Comparison of ENCODE assay signal across 8 cellular contexts in the genomic region with DNA sequence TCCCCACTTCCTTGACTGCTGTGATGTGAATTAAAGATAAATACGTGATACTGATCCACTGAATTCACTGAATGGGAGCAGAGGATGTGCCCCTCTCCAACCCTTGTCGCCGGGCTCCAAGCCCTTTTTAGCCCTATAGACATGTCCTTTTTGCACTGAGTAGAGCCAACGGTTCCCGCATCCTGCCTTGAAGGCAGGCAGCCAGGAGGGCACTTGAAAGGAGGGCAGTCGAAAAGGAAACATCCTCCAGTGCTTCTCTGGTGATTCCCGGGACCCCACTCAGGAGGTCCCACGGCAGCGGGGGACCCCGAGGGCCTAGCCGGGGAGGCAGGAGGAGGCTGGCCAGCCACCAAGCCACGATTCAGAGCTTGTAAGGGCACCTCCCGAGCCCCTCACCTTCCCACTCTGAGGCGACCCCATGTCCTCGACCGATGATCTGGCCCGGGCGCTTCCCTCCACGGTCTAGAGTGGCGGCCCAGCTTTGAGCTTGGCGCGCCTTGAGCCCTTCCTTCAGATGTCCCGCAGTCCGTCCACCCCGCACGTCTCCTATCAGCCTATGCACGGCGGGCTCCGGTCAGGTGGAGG. TPM values are rescaled to one million over a fixed set of nuclear protein-coding genes. Genes with fewer than 3 reads are reported as not detected.
A peak's percentile ranks its signal among the peaks of the same experiment; 100 is the strongest.
DNase-seq lines count a peak whose midpoint lies in the region; ATAC-seq and TF ChIP-seq lines count a peak whose summit lies in the region.

No MANE protein-coding gene starts in this region.

- H3K36me3 Mint-ChIP-seq in activated naive CD4-positive, alpha-beta T cell treated with anti-CD3 and anti-CD28 coated beads, Interleukin-2, amount 50 U/mL, for 72 hours = peaks cover 31 to 38% of the 10 kb centered on the region in 2 donors

- intact Hi-C loops in sigmoid colon (cut with DNase I) = loop anchor here (2.0 to 10.0 kb wide), 4 partner anchors 117 to 1059 kb away; a partner anchor contains a TSS

- H3K4me3 ChIP-seq in right atrium auricular region = peak overlapping the region; percentile 83 to 95
- H3K4me3 ChIP-seq in sigmoid colon = peak overlapping the region; percentile 59 to 91 (median 83)

- ATAC-seq in GM18517 (IDR thresholded peaks at IDR 0.05; ENCODE audit: unreplicated experiment) = peak; percentile 12
- peak; percentile 7 for ATAC-seq in HG03520 (IDR thresholded peaks at IDR 0.05; ENCODE audit: unreplicated experiment)
- ATAC-seq in activated naive CD4-positive, alpha-beta T cell treated with anti-CD3 and anti-CD28 coated beads, Interleukin-2, amount 50 U/mL, for 72 hours = peak; percentile 4 to 13
- ATAC-seq in HG03095 (IDR thresholded peaks at IDR 0.05; ENCODE audit: unreplicated experiment) = no peak

- DNase-seq in AG20443 (ENCODE audit: low spot score) (peak; percentile 54), right atrium auricular region (ENCODE audit: low spot score) (no peak), sigmoid colon (peak; percentile 73), NCI-H2029 (lab: John Stamatoyannopoulos, UW) (no peak)
- peak in 1 of 2 donors; percentile 64 for DNase-seq in activated naive CD4-positive, alpha-beta T cell treated with anti-CD3 and anti-CD28 coated beads, Interleukin-2, amount 50 U/mL, for 72 hours (ENCODE audit: low spot score in 2 of 2)

- 0 to 1% methylated on average over 29 of the region's 29 CpGs for WGBS in sigmoid colon, 2 donors

- H3K27me3 ChIP-seq in right atrium auricular region (no peaks in the 10 kb centered on the region), sigmoid colon (no peaks in the 10 kb centered on the region)

- H3K9me3 Mint-ChIP-seq in activated naive CD4-positive, alpha-beta T cell treated with anti-CD3 and anti-CD28 coated beads, Interleukin-2, amount 50 U/mL, for 72 hours = no peaks in the 10 kb centered on the region

- H3K36me3 ChIP-seq in right atrium auricular region = peaks cover 16% of the 10 kb centered on the region
- peaks cover 0 to 20% (median 8%) of the 10 kb centered on the region in 4 donors for H3K36me3 ChIP-seq in sigmoid colon

- no peak for TF ChIP-seq EP300 in sigmoid colon (IDR thresholded peaks at IDR 0.05)

- H3K27ac ChIP-seq in right atrium auricular region (peak overlapping the region; percentile 94 to 96), sigmoid colon (peak overlapping the region; percentile 84 to 96 (median 92))

- H3K27ac Mint-ChIP-seq in activated naive CD4-positive, alpha-beta T cell treated with anti-CD3 and anti-CD28 coated beads, Interleukin-2, amount 50 U/mL, for 72 hours = peak overlapping the region; percentile 99

- no peak for TF ChIP-seq POLR2A in sigmoid colon (IDR thresholded peaks at IDR 0.05)

- peaks cover 0 to 47% of the 10 kb centered on the region in 2 donors for H3K4me1 ChIP-seq in right atrium auricular region
- H3K4me1 ChIP-seq in sigmoid colon = peaks cover 0 to 39% (median 35%) of the 10 kb centered on the region in 4 donors

- no peak for TF ChIP-seq CTCF in right atrium auricular region (IDR thresholded peaks at IDR 0.05)
- TF ChIP-seq CTCF in sigmoid colon (IDR thresholded peaks at IDR 0.05) = no peak

- H3K9me3 ChIP-seq in right atrium auricular region = no peaks in the 10 kb centered on the region
- no peaks in the 10 kb centered on the region for H3K9me3 ChIP-seq in sigmoid colon

RNA-seq across cellular contexts. Expression of a gene that starts 0.9 kb away (rescaled TPM):
- 100 to 1,000 TPM in 1 of 2 donors, 10 to 100 TPM in 1; 93.6 to 109 TPM for total RNA-seq in activated naive CD4-positive, alpha-beta T cell treated with anti-CD3 and anti-CD28 coated beads, Interleukin-2, amount 50 U/mL, for 72 hours
- total RNA-seq in right atrium auricular region (10 to 100 TPM; 41.7 to 46.9 TPM), sigmoid colon (10 to 100 TPM; 12.2 to 26.2 (median 20.5) TPM)
- 100 to 1,000 TPM in 1 of 3 donors, 10 to 100 TPM in 2; 16.8 to 138 (median 28.2) TPM for polyA plus RNA-seq in sigmoid colon

RNA-seq across cellular contexts. Expression of a gene that starts 6.8 kb away (rescaled TPM):
- 10 to 100 TPM; 12.6 to 22.9 TPM for total RNA-seq in activated naive CD4-positive, alpha-beta T cell treated with anti-CD3 and anti-CD28 coated beads, Interleukin-2, amount 50 U/mL, for 72 hours
- total RNA-seq in right atrium auricular region (10 to 100 TPM; 12.9 to 21.4 TPM), sigmoid colon (10 to 100 TPM; 18.9 to 29.5 (median 23.9) TPM)
- 10 to 100 TPM in 2 of 3 donors, 1 to 10 TPM in 1; 9.6 to 19.5 (median 11.6) TPM for polyA plus RNA-seq in sigmoid colon

Comparison
In these comparisons a context has a peak if more than half of its experiments do, and no peak if none do; other contexts are left out.
1. DNase-seq: peak in AG20443 (single experiment) and sigmoid colon (single experiment); none in right atrium auricular region (single experiment) and NCI-H2029 (single experiment).